Comparison of ENCODE assay signal across 28 cellular contexts in the genomic region with DNA sequence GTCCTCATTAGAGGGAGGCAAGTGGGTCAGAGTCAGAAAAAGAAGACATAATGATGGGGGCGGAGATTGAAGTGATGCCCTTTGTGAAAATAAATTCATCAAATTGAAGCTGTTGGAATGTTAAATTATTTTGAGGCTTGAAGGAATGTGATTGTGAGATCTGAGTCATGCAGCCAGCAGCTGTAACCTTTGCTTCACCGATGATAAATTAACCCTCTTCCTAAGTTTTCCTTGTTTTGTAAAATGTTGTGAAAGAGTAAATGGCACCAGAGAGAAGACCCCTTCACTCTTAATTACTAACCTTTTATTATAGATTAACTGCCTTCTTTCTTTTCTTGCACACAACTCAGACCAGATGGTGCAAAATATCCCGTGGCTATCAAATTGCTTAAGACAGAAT. TPM values are rescaled to one million over a fixed set of nuclear protein-coding genes. Genes with fewer than 3 reads are reported as not detected.
DNase-seq lines count a peak whose midpoint lies in the region; ATAC-seq and TF ChIP-seq lines count a peak whose summit lies in the region.
"Had no signal": no experiment of that assay in that cellular context is flagged by ENCODE, and none has a peak within 500 bp of the region (broad histone marks: within the 10 kb centered on the region; RNA-seq: fewer than 3 reads in every experiment).

No MANE protein-coding gene starts in this region.

- H3K36me3 ChIP-seq in fibroblast of lung (ENCODE audit: control insufficient read depth, insufficient read depth, low read length): no peaks in the 10 kb centered on the region
- no peaks in the 10 kb centered on the region for H3K36me3 ChIP-seq in GM23338 (ENCODE audit: insufficient read depth)
- H3K36me3 ChIP-seq in SJCRH30: no peaks in the 10 kb centered on the region
- H3K36me3 ChIP-seq: BLaER1, neural progenitor cell, transverse colon, WERI-Rb-1 had no signal

- H3K4me3 ChIP-seq in fibroblast of lung (replicated peaks in 1 of 4; ENCODE audit: control extremely low read depth in 1 of 4, insufficient read depth in 1 of 4, low read depth in 3 of 4, low read length in 4 of 4) (no peak overlapping the region), GM23338 (no peak overlapping the region), SJCRH30 (no peak overlapping the region)
- H3K4me3 ChIP-seq: BLaER1, dorsolateral prefrontal cortex, neural progenitor cell, transverse colon had no signal

- H3K9me2 ChIP-seq in GM23338 (ENCODE audit: insufficient read depth): no peaks in the 10 kb centered on the region

- H3K27me3 ChIP-seq in fibroblast of lung (ENCODE audit: control insufficient read depth, insufficient read depth, low read length) (no peaks in the 10 kb centered on the region), GM23338 (ENCODE audit: insufficient read depth) (no peaks in the 10 kb centered on the region), SJCRH30 (no peaks in the 10 kb centered on the region)
- H3K27me3 ChIP-seq: BLaER1, neural progenitor cell, transverse colon had no signal

- H3K4me3 Mint-ChIP-seq in GM23338: no peak overlapping the region
- H3K4me3 Mint-ChIP-seq: neural progenitor cell; stimulated activated naive CD8-positive, alpha-beta T cell treated with anti-CD3 and anti-CD28 coated beads, Interleukin-15, amount 100 ng/mL, for 72 hours; T-helper 2 cell treated with Interferon-gamma antibody and Interleukin-4, amounts not matched to agents 5 μg/mL and 100 μg/mL, for 36 hours had no signal

- no peaks in the 10 kb centered on the region for H3K4me1 ChIP-seq in fibroblast of lung (ENCODE audit: control insufficient read depth, extremely low read depth, insufficient read depth, low read length)
- no peaks in the 10 kb centered on the region for H3K4me1 ChIP-seq in GM23338 (ENCODE audit: insufficient read depth)
- no peaks in the 10 kb centered on the region for H3K4me1 ChIP-seq in SJCRH30
- H3K4me1 ChIP-seq: BLaER1, neural progenitor cell, transverse colon had no signal

- H3K79me2 ChIP-seq in fibroblast of lung (ENCODE audit: control insufficient read depth, insufficient read depth, low read length): no peaks in the 10 kb centered on the region
- H3K79me2 ChIP-seq in GM23338 (replicated peaks; ENCODE audit: insufficient read depth): no peaks in the 10 kb centered on the region

- peaks cover 3% of the 10 kb centered on the region for H3K27me3 Mint-ChIP-seq in GM23338 (ENCODE audit: insufficient read depth, low read depth, poor library complexity)

- no peak for TF ChIP-seq CTCF in fibroblast of lung (conservative IDR thresholded peaks at IDR 0.05 in 1 of 2, IDR thresholded peaks at IDR 0.05 in 1 of 2; ENCODE audit: low read depth in 1 of 2, low read length in 2 of 2)
- TF ChIP-seq CTCF in GM23338 (conservative IDR thresholded peaks at IDR 0.05; ENCODE audit: low read depth in 2 of 2): no peak

- no peaks in the 10 kb centered on the region for H3F3A ChIP-seq in GM23338 (replicated peaks; ENCODE audit: low read depth)

- no peaks in the 10 kb centered on the region for H3K4me1 Mint-ChIP-seq in GM23338
- H3K4me1 Mint-ChIP-seq: neural progenitor cell; stimulated activated naive CD8-positive, alpha-beta T cell treated with anti-CD3 and anti-CD28 coated beads, Interleukin-15, amount 100 ng/mL, for 72 hours had no signal

- H3K27ac Mint-ChIP-seq in GM23338: no peak overlapping the region
- H3K27ac Mint-ChIP-seq: neural progenitor cell; stimulated activated naive CD8-positive, alpha-beta T cell treated with anti-CD3 and anti-CD28 coated beads, Interleukin-15, amount 100 ng/mL, for 72 hours; T-helper 2 cell treated with Interferon-gamma antibody and Interleukin-4, amounts not matched to agents 5 μg/mL and 100 μg/mL, for 36 hours had no signal

- no peaks in the 10 kb centered on the region for H3K9me3 Mint-ChIP-seq in GM23338
- H3K9me3 Mint-ChIP-seq: stimulated activated naive CD8-positive, alpha-beta T cell treated with anti-CD3 and anti-CD28 coated beads, Interleukin-15, amount 100 ng/mL, for 72 hours; T-helper 2 cell treated with Interferon-gamma antibody and Interleukin-4, amounts not matched to agents 5 μg/mL and 100 μg/mL, for 36 hours had no signal

- no peak overlapping the region for H3K27ac ChIP-seq in fibroblast of lung (ENCODE audit: insufficient read depth, low read length)
- H3K27ac ChIP-seq in GM23338 (ENCODE audit: low read depth): no peak overlapping the region
- no peak overlapping the region for H3K27ac ChIP-seq in SJCRH30
- H3K27ac ChIP-seq: BLaER1, dorsolateral prefrontal cortex, epithelial cell of prostate, neural progenitor cell, transverse colon, WERI-Rb-1 had no signal

- no peaks in the 10 kb centered on the region for H3K9me3 ChIP-seq in fibroblast of lung (ENCODE audit: control insufficient read depth, insufficient read depth, low read depth, low read length)
- no peaks in the 10 kb centered on the region for H3K9me3 ChIP-seq in SJCRH30 (replicated peaks)
- H3K9me3 ChIP-seq: BLaER1, transverse colon had no signal

- DNase-seq in Daoy (ENCODE audit: low read depth) (peak; percentile 18), NCI-H226 (peak; percentile 53), fibroblast of lung (ENCODE audit: low read depth in 2 of 2) (peak; percentile 55 to 77), renal cortical epithelial cell (ENCODE audit: low read depth) (peak; percentile 92), hepatic stellate cell (ENCODE audit: low spot score) (no peak), GM23338 (ENCODE audit: low spot score) (no peak), SJCRH30 (no peak), medulla oblongata (ENCODE audit: extremely low spot score) (no peak)
- DNase-seq: activated CD4-positive, alpha-beta T cell treated with anti-CD3 and anti-CD28 coated beads, Interleukin-2, amount 50 U/mL, for 4 hours; activated effector memory CD4-positive, alpha-beta T cell treated with anti-CD3 and anti-CD28 coated beads, Interleukin-2, amount 50 U/mL, for 16 hours; amniotic stem cell; caudate nucleus; dorsolateral prefrontal cortex; GDM1; left ventricle myocardium superior; NCI-H1436 treated with DMSO at 0.1 percent for 48 hours; stimulated activated CD4-positive, alpha-beta T cell treated with anti-CD3 and anti-CD28 coated beads, Interleukin-4, amount 100 ng/mL, for 1 hour; stimulated activated naive CD8-positive, alpha-beta T cell treated with anti-CD3 and anti-CD28 coated beads, Interleukin-15, amount 100 ng/mL, for 72 hours; transverse colon; WERI-Rb-1 had no signal

- H3K9ac ChIP-seq in fibroblast of lung (ENCODE audit: insufficient read depth, low read length): no peak overlapping the region
- H3K9ac ChIP-seq: BLaER1, neural progenitor cell had no signal

- H3K36me3 Mint-ChIP-seq in GM23338 (ENCODE audit: low read depth): no peaks in the 10 kb centered on the region
- H3K36me3 Mint-ChIP-seq: neural progenitor cell had no signal

- H3K4me2 ChIP-seq in fibroblast of lung (ENCODE audit: extremely low read depth, insufficient read depth, low read length) (no peak overlapping the region), GM23338 (no peak overlapping the region)
- H3K4me2 ChIP-seq: BLaER1, neural progenitor cell had no signal

- ATAC-seq in GM23338: no peak
- ATAC-seq: left ventricle myocardium superior; stimulated activated naive CD8-positive, alpha-beta T cell treated with anti-CD3 and anti-CD28 coated beads, Interleukin-15, amount 100 ng/mL, for 72 hours had no signal

- H2AFZ ChIP-seq in fibroblast of lung (ENCODE audit: low read length): no peak overlapping the region
- H2AFZ ChIP-seq in GM23338: no peak overlapping the region
- H2AFZ ChIP-seq: neural progenitor cell had no signal

- H4K20me1 ChIP-seq in fibroblast of lung (ENCODE audit: control insufficient read depth, extremely low read depth, insufficient read depth, low read length): no peaks in the 10 kb centered on the region
- H4K20me1 ChIP-seq in GM23338 (replicated peaks; ENCODE audit: insufficient read depth): no peaks in the 10 kb centered on the region
- H4K20me1 ChIP-seq: BLaER1 had no signal

TF ChIP-seq in GM23338, 12 proteins besides CTCF, POLR2A, EP300 and RAD21 (continues in another document):
- TF ChIP-seq ZNF331 (CRISPR knock-in tag; IDR thresholded peaks at IDR 0.05; ENCODE audit: low read depth): no peak

RNA-seq across cellular contexts. Expression of a gene that starts 47.7 kb away (rescaled TPM):
- not detected in 2 replicates for total RNA-seq in Daoy (2014; rRNA removed; shearing (Covaris generic))
- not detected in 2 replicates for total RNA-seq in fibroblast of lung
- not detected in 2 replicates for polyA plus RNA-seq in fibroblast of lung
- polyA plus RNA-seq in fibroblast of lung (2012): not detected in 2 replicates
- polyA minus RNA-seq in fibroblast of lung (ENCODE audit: low replicate concordance): not detected in 2 replicates
- total RNA-seq in renal cortical epithelial cell: not detected in 2 replicates
- total RNA-seq in GM23338 (2014; rRNA removed; shearing (Covaris generic)): not detected in 2 replicates
- not detected in 2 replicates for polyA plus RNA-seq in GM23338 (2016; fragmentation: Nextera tagmentation; extraction: Ambion mirVana)
- total RNA-seq in SJCRH30 (2014; rRNA removed; shearing (Covaris generic)): not detected in 2 replicates
- total RNA-seq: dorsolateral prefrontal cortex, glomerular endothelial cell, left ventricle myocardium superior, mucosa of gallbladder, OCI-LY7, SK-MEL-5, transverse colon had no signal

Comparison
In these comparisons a context has a peak if more than half of its experiments do, and no peak if none do; other contexts are left out.
1. DNase-seq: peak in Daoy (single experiment), NCI-H226 (single experiment), fibroblast of lung (2 of 2) and renal cortical epithelial cell (single experiment); none in hepatic stellate cell (single experiment), GM23338 (single experiment), SJCRH30 (0 of 2) and medulla oblongata (single experiment).